In the genomic region with DNA sequence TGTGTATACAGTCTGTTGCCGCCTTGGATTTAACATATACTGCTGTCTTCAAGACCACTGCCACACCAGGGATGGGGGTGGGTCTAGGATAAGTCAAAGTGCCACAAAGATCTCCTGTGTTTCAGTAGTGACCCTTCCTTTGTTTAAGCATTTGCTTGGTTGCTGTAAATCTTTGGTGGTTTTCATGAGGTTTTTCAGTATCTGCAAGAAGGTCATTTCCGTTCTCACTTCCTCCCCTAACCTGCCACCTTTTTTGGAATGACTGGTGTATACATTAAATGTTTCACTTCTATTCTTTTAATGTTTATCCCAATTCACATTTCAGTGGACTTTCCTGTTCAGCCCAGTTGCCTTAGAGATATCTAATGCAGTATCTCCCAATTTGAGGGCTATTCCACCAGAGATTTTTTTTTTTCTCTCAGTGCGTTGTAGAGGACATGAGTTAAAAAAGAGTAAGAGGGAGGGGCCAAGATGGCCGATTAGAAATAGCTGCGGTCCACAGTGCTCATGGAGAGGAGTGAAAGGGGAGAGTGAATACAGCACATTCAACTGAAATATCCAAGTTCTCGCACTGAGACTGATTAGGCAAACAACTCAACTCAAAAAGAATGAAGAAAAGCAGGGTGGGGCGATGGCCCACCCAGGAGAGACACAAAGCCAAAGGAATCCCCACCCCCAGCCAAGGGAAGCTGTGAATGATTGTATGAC, we compare ENCODE assay signal across 9 cellular contexts. TPM values are rescaled to one million over a fixed set of nuclear protein-coding genes. Genes with fewer than 3 reads are reported as not detected.
DNase-seq lines count a peak whose midpoint lies in the region; ATAC-seq and TF ChIP-seq lines count a peak whose summit lies in the region.
"Had no signal": no experiment of that assay in that cellular context is flagged by ENCODE, and none has a peak within 500 bp of the region (broad histone marks: within the 10 kb centered on the region; RNA-seq: fewer than 3 reads in every experiment).

No MANE protein-coding gene starts in this region.

- H4K20me1 ChIP-seq in hepatocyte (ENCODE audit: insufficient read depth, poor library complexity, severe bottlenecking), result peaks cover 16% of the 10 kb centered on the region

- WGBS in hepatocyte (ENCODE audit: low lambda C conversion rate, missing lambda C conversion rate), result 98% methylated on average over 7 of the region's 7 CpGs

- H3K27ac ChIP-seq in hepatocyte, result no peak overlapping the region

- H3K36me3 Mint-ChIP-seq in memory B cell, result peaks cover 57% of the 10 kb centered on the region

- no peaks in the 10 kb centered on the region for H3K9me2 ChIP-seq in hepatocyte (replicated peaks; ENCODE audit: insufficient read depth)

- no peaks in the 10 kb centered on the region for H3K4me1 ChIP-seq in hepatocyte (ENCODE audit: insufficient read depth)

- H3K4me3 Mint-ChIP-seq in memory B cell, result no peak overlapping the region

- no peaks in the 10 kb centered on the region for H3K27me3 ChIP-seq in hepatocyte

- TF ChIP-seq CTCF in foreskin fibroblast (IDR thresholded peaks at IDR 0.05; ENCODE audit: low read depth, low read length) (no peak), hepatocyte (IDR thresholded peaks at IDR 0.05; ENCODE audit: poor library complexity) (no peak)

- peaks cover 2% of the 10 kb centered on the region for H3K9me3 Mint-ChIP-seq in memory B cell

- H3K4me1 Mint-ChIP-seq in memory B cell, result peaks cover 21% of the 10 kb centered on the region

- DNase-seq in memory B cell (ENCODE audit: low spot score in 2 of 2), result no peak
- no peak for DNase-seq in foreskin fibroblast
- no peak for DNase-seq in hepatocyte (ENCODE audit: low spot score)
- no peak for DNase-seq in HPDE6-E6E7 (ENCODE audit: extremely low spot score)
- DNase-seq: NCI-H446 treated with DMSO at 0.1 percent for 48 hours had no signal

- ATAC-seq in GM18870 (IDR thresholded peaks at IDR 0.05; ENCODE audit: unreplicated experiment) (peak; percentile 92), GM21526 (IDR thresholded peaks at IDR 0.05; ENCODE audit: low FRiP score, unreplicated experiment) (peak; percentile 87), HG03280 (IDR thresholded peaks at IDR 0.05; ENCODE audit: unreplicated experiment) (peak; percentile 79), memory B cell (ENCODE audit: low read depth) (peak; percentile 37)
- ATAC-seq: HepG2 had no signal

- H3K9me3 ChIP-seq in hepatocyte (ENCODE audit: low read depth), result no peaks in the 10 kb centered on the region

- no peak overlapping the region for H3K4me2 ChIP-seq in hepatocyte

- H3K36me3 ChIP-seq in hepatocyte (replicated peaks; ENCODE audit: insufficient read depth, low read depth), result peaks cover 8% of the 10 kb centered on the region

- H3K4me3 ChIP-seq in foreskin fibroblast (ENCODE audit: low read depth in 1 of 2, low read length in 2 of 2), result no peak overlapping the region
- H3K4me3 ChIP-seq in hepatocyte, result no peak overlapping the region

- H2AFZ ChIP-seq in hepatocyte, result no peak overlapping the region

- peaks cover 48% of the 10 kb centered on the region for H3K79me2 ChIP-seq in hepatocyte

- no peaks in the 10 kb centered on the region for H3K27me3 Mint-ChIP-seq in memory B cell

- peak overlapping the region; percentile 87 for H3K27ac Mint-ChIP-seq in memory B cell

RNA-seq across cellular contexts. Expression of a gene that starts 43.2 kb away (rescaled TPM):
- total RNA-seq in hepatocyte, result 76.9 and 81.6 TPM in 2 replicates
- polyA plus RNA-seq in hepatocyte, result 34.0 and 37.8 TPM in 2 replicates

Comparison
In these comparisons a context has a peak if more than half of its experiments do, and no peak if none do; other contexts are left out.
1. ATAC-seq: peak in every context shown above with its lines; median percentile 92 in GM18870; 87 in GM21526; 79 in HG03280; 37 in memory B cell.